15 cellular contexts compared by ENCODE assay signal in genomic region chr7:22190736-22191135, GRCh38.
DNase-seq lines count a peak whose midpoint lies in the region; FAIRE-seq and TF ChIP-seq lines count a peak whose summit lies in the region.
"Had no signal": no experiment of that assay in that cellular context is flagged by ENCODE, and none has a peak within 500 bp of the region (broad histone marks: within the 10 kb centered on the region; RNA-seq: fewer than 3 reads in every experiment).

No MANE protein-coding gene starts in this region.

- TF ChIP-seq CTCF in D721Med (IDR thresholded peaks at IDR 0.05; ENCODE audit: insufficient read depth, missing control alignments), result no peak

- H3K27me3 ChIP-seq in layer of hippocampus (ENCODE audit: control insufficient read depth, insufficient read depth, low read length), result no peaks in the 10 kb centered on the region

- FAIRE-seq in D721Med (lab: Jason Lieb, UNC), result peak; percentile 72
- FAIRE-seq: RCC 7860 had no signal

- peak overlapping the region; percentile 54 for H3K27ac ChIP-seq in angular gyrus (ENCODE audit: low read depth, low read length)
- peak overlapping the region; percentile 32 for H3K27ac ChIP-seq in layer of hippocampus (ENCODE audit: low read depth, low read length)
- H3K27ac ChIP-seq: 22Rv1, GM23248 had no signal

- DNase-seq in D721Med (ENCODE audit: insufficient read length, low spot score) (no peak), NCI-H2171 treated with DMSO at 0.1 percent for 48 hours (lab: John Stamatoyannopoulos, UW) (peak; percentile 96), SKM-1 (lab: John Stamatoyannopoulos, UW; ENCODE audit: unreplicated experiment) (no peak), 8988T (no peak), NCI-H1436 (lab: John Stamatoyannopoulos, UW) (no peak)
- DNase-seq in activated CD4-positive, CD25-positive, alpha-beta regulatory T cell treated with anti-CD3 and anti-CD28 coated beads, Interleukin-2, amount 50 U/mL, for 72 hours, result no peak
- DNase-seq: DMS153, GDM1, GM23248, NCI-H1092 treated with DMSO at 0.1 percent for 48 hours, NCI-H187 had no signal
